20 cellular contexts compared by ENCODE assay signal in genomic region chr15:71757741-71758530, GRCh38. TPM values are rescaled to one million over a fixed set of nuclear protein-coding genes. Genes with fewer than 3 reads are reported as not detected.
"Had no signal": no experiment of that assay in that cellular context is flagged by ENCODE, and none has a peak within 500 bp of the region (broad histone marks: within the 10 kb centered on the region; RNA-seq: fewer than 3 reads in every experiment).

No MANE protein-coding gene starts in this region.

- DNase-seq: activated CD4-positive, alpha-beta memory T cell treated with anti-CD3 and anti-CD28 coated beads, Interleukin-2, amount 10 ng/mL, durations not matched to agents 7 days and 5 days; activated CD4-positive, alpha-beta T cell treated with anti-CD3 and anti-CD28 coated beads for 48 hours; activated CD4-positive, CD25-positive, alpha-beta regulatory T cell; activated CD8-positive, alpha-beta memory T cell treated with anti-CD3 and anti-CD28 coated beads, Interleukin-2, amount 10 ng/mL, durations not matched to agents 7 days and 5 days; activated naive CD4-positive, alpha-beta T cell treated with Interleukin-2 at 50 U/mL for 16 hours; activated naive CD8-positive, alpha-beta T cell treated with anti-CD3 and anti-CD28 coated beads, Interleukin-2, amount 10 ng/mL, durations not matched to agents 7 days and 5 days; gastrocnemius medialis; heart left ventricle; left cardiac atrium; lower lobe of right lung; stimulated activated CD4-positive, alpha-beta T cell treated with anti-CD3 and anti-CD28 coated beads, Interleukin-15, amount 100 ng/mL, for 24 hours; stimulated activated CD4-positive, alpha-beta T cell treated with anti-CD3 and anti-CD28 coated beads, Interleukin-2, amount 100 ng/mL, for 48 hours; T-helper 1 cell; T-helper 9 cell had no signal

- H3K27ac ChIP-seq: coronary artery, gastrocnemius medialis, heart left ventricle, lower lobe of right lung, skin epidermis, thoracic aorta had no signal

- H3K27me3 ChIP-seq: gastrocnemius medialis, heart left ventricle had no signal

- H3K9me3 ChIP-seq: gastrocnemius medialis, thoracic aorta had no signal

- FAIRE-seq: endometrium had no signal

- H3K4me3 ChIP-seq: coronary artery, gastrocnemius medialis, heart left ventricle, lower lobe of right lung, skin epidermis, thoracic aorta had no signal

- H3K36me3 ChIP-seq: gastrocnemius medialis, lower lobe of right lung had no signal

- H3K4me1 ChIP-seq: lower lobe of right lung had no signal

RNA-seq across cellular contexts. Expression of gene NR2E3, which starts 52.4 kb away (rescaled TPM):
- total RNA-seq: activated CD4-positive, alpha-beta memory T cell treated with anti-CD3 and anti-CD28 coated beads, Interleukin-2, amount 10 ng/mL, durations not matched to agents 7 days and 5 days; activated CD8-positive, alpha-beta memory T cell treated with anti-CD3 and anti-CD28 coated beads, Interleukin-2, amount 10 ng/mL, durations not matched to agents 7 days and 5 days; activated naive CD8-positive, alpha-beta T cell treated with anti-CD3 and anti-CD28 coated beads, Interleukin-2, amount 10 ng/mL, durations not matched to agents 7 days and 5 days; activated T-helper 2 cell treated with anti-CD3 and anti-CD28 coated beads, Interferon-gamma antibody, Interleukin-2, Interleukin-4, amounts not matched to agents 10 μg/mL and 5 μg/mL and 100 μg/mL, durations not matched to agents 14 hours and 24 hours and 36 hours; gastrocnemius medialis; left cardiac atrium; lower lobe of right lung had no signal
- polyA plus RNA-seq: neural cell had no signal
